ENCODE assay signal across 19 cellular contexts in genomic region chr1:193066606-193067005, GRCh38. TPM values are rescaled to one million over a fixed set of nuclear protein-coding genes. Genes with fewer than 3 reads are reported as not detected.
DNase-seq lines count a peak whose midpoint lies in the region; ATAC-seq and TF ChIP-seq lines count a peak whose summit lies in the region.
"Had no signal": no experiment of that assay in that cellular context is flagged by ENCODE, and none has a peak within 500 bp of the region (broad histone marks: within the 10 kb centered on the region; RNA-seq: fewer than 3 reads in every experiment).

No MANE protein-coding gene starts in this region.

- H3K27ac Mint-ChIP-seq in T-helper 17 cell (peak overlapping the region; percentile 90), memory B cell (peak overlapping the region; percentile 62), type B pancreatic cell (no peak overlapping the region)
- H3K27ac Mint-ChIP-seq: progenitor cell of endocrine pancreas had no signal

- H3K4me3 ChIP-seq in GM12864 (ENCODE audit: low read depth, low read length) = peak overlapping the region; percentile 37; the same call in 1 of the 2 replicates
- H3K4me3 ChIP-seq: dorsolateral prefrontal cortex, esophagus muscularis mucosa, smooth muscle cell, tibial artery had no signal

- ATAC-seq in GM21447 (IDR thresholded peaks at IDR 0.05; ENCODE audit: unreplicated experiment) (peak; percentile 39), T-helper 17 cell (no peak), memory B cell (ENCODE audit: low read depth) (no peak), HG03097 (IDR thresholded peaks at IDR 0.05; ENCODE audit: low FRiP score, unreplicated experiment) (no peak)
- ATAC-seq: activated CD4-positive, CD25-positive, alpha-beta regulatory T cell treated with anti-CD3 and anti-CD28 coated beads, Interleukin-2, amount 50 U/mL, for 24 hours; Right ventricle myocardium inferior had no signal

- no peak overlapping the region for H3K4me3 Mint-ChIP-seq in T-helper 17 cell
- H3K4me3 Mint-ChIP-seq in memory B cell = no peak overlapping the region
- H3K4me3 Mint-ChIP-seq in type B pancreatic cell = no peak overlapping the region

- no peaks in the 10 kb centered on the region for H3K27me3 Mint-ChIP-seq in T-helper 17 cell
- no peaks in the 10 kb centered on the region for H3K27me3 Mint-ChIP-seq in memory B cell
- H3K27me3 Mint-ChIP-seq in type B pancreatic cell = no peaks in the 10 kb centered on the region
- H3K27me3 Mint-ChIP-seq: progenitor cell of endocrine pancreas had no signal

- no peaks in the 10 kb centered on the region for H3K9me3 Mint-ChIP-seq in memory B cell
- H3K9me3 Mint-ChIP-seq in type B pancreatic cell = no peaks in the 10 kb centered on the region

- TF ChIP-seq CTCF in GM12864 (IDR thresholded peaks at IDR 0.05; ENCODE audit: low read depth, low read length, missing control alignments) (no peak), type B pancreatic cell (conservative IDR thresholded peaks at IDR 0.05) (no peak)

- H3K36me3 Mint-ChIP-seq in T-helper 17 cell (ENCODE audit: low read depth) (peaks cover 6% of the 10 kb centered on the region), memory B cell (peaks cover 1% of the 10 kb centered on the region), type B pancreatic cell (peaks cover 16% of the 10 kb centered on the region)

- no peaks in the 10 kb centered on the region for H3K9me3 ChIP-seq in T-helper 17 cell (ENCODE audit: control insufficient read depth, low read length, poor library complexity, severe bottlenecking)
- H3K9me3 ChIP-seq: esophagus muscularis mucosa, tibial artery had no signal

- DNase-seq in GM12864 (ENCODE audit: low read depth) = no peak
- no peak for DNase-seq in T-helper 17 cell
- DNase-seq in memory B cell (ENCODE audit: low spot score in 2 of 2) = no peak
- no peak for DNase-seq in NCI-H187 (lab: John Stamatoyannopoulos, UW)
- DNase-seq in type B pancreatic cell (ENCODE audit: extremely low spot score, unreplicated experiment) = no peak
- DNase-seq: activated naive CD4-positive, alpha-beta T cell treated with anti-CD3 and anti-CD28 coated beads, Interleukin-2, amount 50 U/mL, for 16 hours; DMS 273 treated with DMSO at 0.1 percent for 48 hours; dorsolateral prefrontal cortex; NCI-H1930; NCI-H510A; T-helper 1 cell; tibial artery had no signal

- H3K4me1 Mint-ChIP-seq in T-helper 17 cell (peaks cover 53% of the 10 kb centered on the region), memory B cell (peaks cover 35% of the 10 kb centered on the region), type B pancreatic cell (ENCODE audit: unreplicated experiment) (peaks cover 22% of the 10 kb centered on the region)

RNA-seq across cellular contexts. Expression of gene RO60, which starts 7.2 kb away (rescaled TPM):
- total RNA-seq in T-helper 17 cell (10 to 100 TPM; 44.0 to 58.2 TPM), type B pancreatic cell (ENCODE audit: low replicate concordance) (56.1 and 90.5 TPM in 2 replicates)

RNA-seq across cellular contexts. Expression of gene UCHL5, which starts 7.4 kb away (rescaled TPM):
- total RNA-seq in T-helper 17 cell (10 to 100 TPM; 15.5 to 18.9 TPM), type B pancreatic cell (ENCODE audit: low replicate concordance) (23.8 and 31.3 TPM in 2 replicates)

RNA-seq across cellular contexts. Expression of gene GLRX2, which starts 38.6 kb away (rescaled TPM):
- total RNA-seq in T-helper 17 cell (1 to 10 TPM; 7.0 to 7.8 TPM), type B pancreatic cell (ENCODE audit: low replicate concordance) (13.9 and 18.9 TPM in 2 replicates)

RNA-seq across cellular contexts. Expression of gene CDC73, which starts 55.2 kb away (rescaled TPM):
- total RNA-seq in T-helper 17 cell (10 to 100 TPM; 73.2 to 84.9 TPM), type B pancreatic cell (ENCODE audit: low replicate concordance) (43.3 and 57.5 TPM in 2 replicates)
